8 cellular contexts compared by ENCODE assay signal in the genomic region with DNA sequence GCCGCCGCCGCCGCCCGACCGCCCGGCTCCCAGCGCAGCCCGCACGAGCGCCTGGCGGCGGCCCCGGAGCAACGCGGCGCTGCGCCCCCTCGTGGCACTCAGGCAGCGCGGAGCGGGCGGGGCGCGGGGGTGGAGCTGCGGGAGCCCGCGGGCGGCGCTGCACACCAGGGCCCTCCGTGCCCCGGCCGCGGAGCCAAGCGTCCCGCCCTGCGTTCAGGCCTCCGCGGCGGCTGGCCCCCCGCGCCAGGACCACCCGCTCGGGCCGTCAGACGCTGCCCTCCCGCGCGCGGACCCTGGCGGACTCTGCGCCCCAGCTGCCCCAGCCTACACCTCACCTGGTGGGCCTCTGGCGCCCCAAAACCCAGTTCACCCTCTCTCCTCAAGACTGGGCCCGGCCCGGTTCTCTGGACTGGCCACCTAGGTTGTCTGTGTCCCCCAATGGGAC. TPM values are rescaled to one million over a fixed set of nuclear protein-coding genes. Genes with fewer than 3 reads are reported as not detected.
A peak's percentile ranks its signal among the peaks of the same experiment; 100 is the strongest.
DNase-seq lines count a peak whose midpoint lies in the region; ATAC-seq, FAIRE-seq and TF ChIP-seq lines count a peak whose summit lies in the region.

A gene (minus strand): TSS at position 75 of the 445 bp plus-strand sequence. CDS start 71,159 bp downstream, outside the sequence.

- no peak for FAIRE-seq in small intestine (lab: Jason Lieb, UNC)

- in situ Hi-C loops in astrocyte of the spinal cord (cut with HindIII; ENCODE audit: low sequenced_read_pairs) = no loop called here

- POLR2A ChIA-PET in A673 (lab: Charles Lee; ENCODE audit: low non-redundant PET) = no interaction called here

- no CpG with 5 or more reads among the region's 55 CpGs for WGBS in iPS DF 6.9 (ENCODE audit: insufficient coverage, insufficient read length)
- WGBS in small intestine, 3 donors = 1 to 23% (median 4%) methylated on average over 9 to 55 of the region's 55 CpGs

- CTCF ChIA-PET in A673 (lab: Charles Lee) = interaction anchor here (0.5 to 0.6 kb wide), 2 partner anchors 26 to 77 kb away, joined by 4 to 20 read pairs; no protein-coding TSS in a partner anchor

- H3K27me3 ChIP-seq in A673 (replicated peaks; ENCODE audit: insufficient read depth, low read depth, low read length, poor library complexity) (no peaks in the 10 kb centered on the region), iPS DF 6.9 (ENCODE audit: control insufficient read depth, insufficient read depth, low read length) (peaks cover 8% of the 10 kb centered on the region; the same call in 1 of the 2 replicates), small intestine (ENCODE audit: control insufficient read depth in 2 of 2, insufficient read depth in 2 of 2, low read length in 2 of 2) (peaks cover 4 to 9% of the 10 kb centered on the region in 2 donors)

- H3K27ac ChIP-seq in A673 (ENCODE audit: low read depth, low read length, poor library complexity, severe bottlenecking) (no peak within 1 kb of the TSS), iPS DF 6.9 (ENCODE audit: low read length) (no peak within 1 kb of the TSS), small intestine (ENCODE audit: low read depth in 1 of 2, low read length in 1 of 2) (no peak within 1 kb of the TSS)

- TF ChIP-seq CTCF in A673 (conservative IDR thresholded peaks at IDR 0.05; ENCODE audit: low read depth, low read length) (peak; percentile 17; the same call in 1 of the 2 replicates), astrocyte of the spinal cord (IDR thresholded peaks at IDR 0.05; ENCODE audit: low read depth, low read length) (peak; percentile 33)

- H3K4me3 ChIP-seq in A673 (ENCODE audit: low read depth, low read length, poor library complexity, severe bottlenecking) = peak within 1 kb of the TSS; percentile 28
- peak within 1 kb of the TSS; percentile 27 for H3K4me3 ChIP-seq in astrocyte of the spinal cord (ENCODE audit: low read depth, low read length)
- H3K4me3 ChIP-seq in iPS DF 6.9 (ENCODE audit: low read length) = peak within 1 kb of the TSS; percentile 42; the same call in 1 of the 2 replicates
- peak within 1 kb of the TSS in 1 of 2 donors; percentile 45 for H3K4me3 ChIP-seq in small intestine (ENCODE audit: low read depth in 1 of 2, low read length in 2 of 2)

- H3K4me1 ChIP-seq in A673 (ENCODE audit: insufficient read depth, low read length, poor library complexity, severe bottlenecking) (peaks cover 5% of the 10 kb centered on the region), iPS DF 6.9 (ENCODE audit: control insufficient read depth, insufficient read depth, low read length) (no peaks in the 10 kb centered on the region), small intestine (ENCODE audit: control insufficient read depth in 2 of 2, insufficient read depth in 1 of 2, low read depth in 1 of 2, low read length in 1 of 2) (no peaks in the 10 kb centered on the region)

- no peaks in the 10 kb centered on the region for H3K9me3 ChIP-seq in A673 (ENCODE audit: low read depth, low read length, poor library complexity, severe bottlenecking)
- no peaks in the 10 kb centered on the region for H3K9me3 ChIP-seq in iPS DF 6.9 (ENCODE audit: control insufficient read depth, insufficient read depth, low read length)
- no peaks in the 10 kb centered on the region for H3K9me3 ChIP-seq in small intestine (ENCODE audit: control insufficient read depth, low read depth)

- ATAC-seq in GM18502 (IDR thresholded peaks at IDR 0.05; ENCODE audit: poor library complexity, unreplicated experiment) = peak; percentile 70
- no peak for ATAC-seq in GM21447 (IDR thresholded peaks at IDR 0.05; ENCODE audit: unreplicated experiment)

- DNase-seq in A673 (ENCODE audit: low spot score) (peak; percentile 70), HT-29 (ENCODE audit: low spot score) (peak; percentile 54), T-helper 2 cell (peak; percentile 23 to 72 (median 39)), astrocyte of the spinal cord (ENCODE audit: low read depth, low spot score) (peak; percentile 47), iPS DF 6.9 (ENCODE audit: low read depth, low spot score) (peak; percentile 41), small intestine (peak; percentile 60)

- intact Hi-C loops in A673 (cut with micrococcal nuclease; ENCODE audit: unreplicated experiment) = no loop called here

- no peaks in the 10 kb centered on the region for H3K36me3 ChIP-seq in A673 (ENCODE audit: insufficient read depth, low read length, poor library complexity, severe bottlenecking)
- H3K36me3 ChIP-seq in iPS DF 6.9 (ENCODE audit: control insufficient read depth, insufficient read depth, low read length) = no peaks in the 10 kb centered on the region
- H3K36me3 ChIP-seq in small intestine (ENCODE audit: control insufficient read depth in 2 of 2, insufficient read depth in 2 of 2, low read length in 2 of 2) = no peaks in the 10 kb centered on the region

- BruUV-seq in A673 (replicated peaks; lab: Mats Ljungman, UMichigan) = no TSS peak

RNA-seq across cellular contexts. Expression of the gene that starts here (rescaled TPM):
- total RNA-seq in A673 (2021) = not detected in 2 replicates
- total RNA-seq in HT-29 (2014; rRNA removed; shearing (Covaris generic)) = not detected in 2 replicates
- polyA plus RNA-seq in small intestine = under 1 TPM in 2 of 3 donors, not detected in 1; 0.40 to 0.54 TPM

Comparison
In these comparisons a context has a peak if more than half of its experiments do, and no peak if none do; other contexts are left out.
1. Peak in DNase-seq and H3K4me3 ChIP-seq in A673; RNA of the gene not detected or under 1 TPM.
2. Peak in DNase-seq in HT-29; RNA of the gene not detected or under 1 TPM.
3. Peak in DNase-seq in small intestine; RNA of the gene not detected or under 1 TPM.